9 cellular contexts compared by ENCODE assay signal in genomic region chr6:30763618-30764489, GRCh38. TPM values are rescaled to one million over a fixed set of nuclear protein-coding genes. Genes with fewer than 3 reads are reported as not detected.
DNase-seq lines count a peak whose midpoint lies in the region; ATAC-seq and TF ChIP-seq lines count a peak whose summit lies in the region.
"Had no signal": no experiment of that assay in that cellular context is flagged by ENCODE, and none has a peak within 500 bp of the region (broad histone marks: within the 10 kb centered on the region; RNA-seq: fewer than 3 reads in every experiment).

No MANE protein-coding gene starts in this region.

- H3K4me3 Mint-ChIP-seq in brain (peak overlapping the region in 4 of 5 experiments; percentile 32 to 72 (median 42)), mesothelial cell of epicardium (peak overlapping the region; percentile 38)
- H3K4me3 Mint-ChIP-seq: activated B cell treated with CpG ODN at 0.5 μM for 24 hours had no signal

- H3K4me1 Mint-ChIP-seq in brain: peaks cover 31% of the 10 kb centered on the region
- peaks cover 77% of the 10 kb centered on the region for H3K4me1 Mint-ChIP-seq in mesothelial cell of epicardium

- in situ Hi-C loops in GM13976 (cut with MboI; ENCODE audit: low sequenced_read_pairs, unreplicated experiment): loop anchor here (5.0 kb wide), 1 partner anchor 48 kb away; no protein-coding TSS in a partner anchor

- DNase-seq in GM12865 (ENCODE audit: low read depth) (peak; percentile 65), LoVo (ENCODE audit: low spot score) (peak; percentile 65), mesothelial cell of epicardium (ENCODE audit: low spot score in 2 of 2, unreplicated experiment in 2 of 2) (peak in 1 of 2 experiments; percentile 43), middle frontal gyrus (ENCODE audit: extremely low spot score, low spot score) (no peak), GM13976 (ENCODE audit: low spot score) (no peak)
- DNase-seq: activated B cell treated with CpG ODN at 0.5 μM for 24 hours had no signal

- no peak for ATAC-seq in activated CD4-positive, CD25-positive, alpha-beta regulatory T cell treated with anti-CD3 and anti-CD28 coated beads, Interleukin-2, amount 50 U/mL, for 24 hours
- ATAC-seq in HG03159 (IDR thresholded peaks at IDR 0.05; ENCODE audit: unreplicated experiment): no peak

- no peak overlapping the region for H3K4me3 ChIP-seq in GM12865 (ENCODE audit: low read depth, low read length)

- TF ChIP-seq CTCF in GM12865 (IDR thresholded peaks at IDR 0.05; ENCODE audit: insufficient read depth, low read depth, low read length, missing control alignments): no peak
- TF ChIP-seq CTCF in brain (conservative IDR thresholded peaks at IDR 0.05): no peak
- no peak for TF ChIP-seq CTCF in mesothelial cell of epicardium (IDR thresholded peaks at IDR 0.05; ENCODE audit: unreplicated experiment)
- no peak for TF ChIP-seq CTCF in GM13976 (IDR thresholded peaks at IDR 0.05; ENCODE audit: borderline replicate concordance, control extremely low read depth, extremely low read depth, insufficient read depth, missing control alignments)

- peaks cover 0 to 6% (median 0%) of the 10 kb centered on the region in 5 experiments for H3K9me3 Mint-ChIP-seq in brain
- no peaks in the 10 kb centered on the region for H3K9me3 Mint-ChIP-seq in mesothelial cell of epicardium

- H3K36me3 Mint-ChIP-seq in brain (no peaks in the 10 kb centered on the region), mesothelial cell of epicardium (no peaks in the 10 kb centered on the region)

- H3K27ac Mint-ChIP-seq in brain (peak overlapping the region; percentile 59 to 88 (median 74)), mesothelial cell of epicardium (peak overlapping the region; percentile 95)
- H3K27ac Mint-ChIP-seq: activated B cell treated with CpG ODN at 0.5 μM for 24 hours had no signal

- peaks cover 10% of the 10 kb centered on the region for H3K27me3 Mint-ChIP-seq in brain
- H3K27me3 Mint-ChIP-seq in mesothelial cell of epicardium (ENCODE audit: low read depth): no peaks in the 10 kb centered on the region

RNA-seq across cellular contexts. Expression of gene IER3, which starts 19.5 kb away (rescaled TPM):
- 3.8 TPM for polyA plus RNA-seq in brain (ENCODE audit: insufficient read depth, low read depth, low replicate concordance)
- 131 to 136 TPM (median 134 TPM) in 3 replicates for total RNA-seq in mesothelial cell of epicardium

RNA-seq across cellular contexts. Expression of gene FLOT1, which starts 21.4 kb away (rescaled TPM):
- polyA plus RNA-seq in brain (ENCODE audit: insufficient read depth, low read depth, low replicate concordance): 231 TPM
- 96.5 to 101 TPM (median 99.8 TPM) in 3 replicates for total RNA-seq in mesothelial cell of epicardium

RNA-seq across cellular contexts. Expression of gene TUBB, which starts 43.7 kb away (rescaled TPM):
- polyA plus RNA-seq in brain (ENCODE audit: insufficient read depth, low read depth, low replicate concordance): 2,902 TPM
- 1,084 to 1,110 TPM (median 1,094 TPM) in 3 replicates for total RNA-seq in mesothelial cell of epicardium

RNA-seq across cellular contexts. Expression of gene MDC1, which starts 46.8 kb away (rescaled TPM):
- 124 TPM for polyA plus RNA-seq in brain (ENCODE audit: insufficient read depth, low read depth, low replicate concordance)
- 49.7 to 51.9 TPM (median 49.8 TPM) in 3 replicates for total RNA-seq in mesothelial cell of epicardium

Comparison
In these comparisons a context has a peak if more than half of its experiments do, and no peak if none do; other contexts are left out.
1. DNase-seq: peak in GM12865 (single experiment) and LoVo (single experiment); none in middle frontal gyrus (single experiment) and GM13976 (single experiment).